8 cellular contexts compared by ENCODE assay signal in the genomic region with DNA sequence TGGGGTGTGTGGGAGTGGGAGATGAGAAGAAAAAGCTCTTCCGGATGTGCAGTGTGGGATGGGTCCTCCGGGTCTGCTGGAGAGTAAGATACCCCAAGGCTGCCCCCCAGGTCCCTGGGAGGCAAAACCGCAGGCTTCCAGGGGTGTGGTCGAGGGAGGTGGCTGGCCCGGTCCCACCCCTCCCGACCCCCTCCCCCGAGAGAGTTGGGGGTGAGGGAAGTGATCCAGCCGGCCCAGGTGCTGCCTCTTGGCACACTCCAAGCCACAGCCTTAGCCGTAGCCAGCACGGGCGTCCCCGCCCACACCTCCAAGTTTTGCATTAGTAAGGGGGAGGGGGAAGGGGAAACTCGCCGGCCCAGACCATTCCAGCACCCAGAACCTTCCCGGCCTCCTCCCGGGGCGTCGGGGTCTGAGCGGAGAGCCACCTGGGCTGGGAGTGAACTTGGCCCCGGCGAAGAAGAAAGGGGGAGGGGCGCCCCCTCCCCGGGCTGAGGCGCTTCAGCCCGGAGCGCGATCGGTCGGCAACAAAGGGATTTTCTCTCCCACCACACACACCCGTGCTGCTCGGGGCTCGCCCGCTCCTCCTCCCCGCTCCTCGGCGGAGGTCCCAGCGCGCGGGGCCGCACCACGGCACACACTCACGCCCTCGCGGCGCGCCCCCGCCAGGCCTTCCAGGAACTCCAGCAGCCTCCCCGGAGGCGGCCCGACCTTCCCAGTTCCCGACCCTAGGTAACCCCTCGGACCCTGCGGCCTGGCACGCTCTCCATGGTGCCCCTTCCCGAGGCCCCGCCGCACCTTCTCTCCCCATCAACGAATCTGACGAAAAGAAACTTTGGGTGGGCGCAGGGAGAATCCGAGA. TPM values are rescaled to one million over a fixed set of nuclear protein-coding genes. Genes with fewer than 3 reads are reported as not detected.
DNase-seq lines count a peak whose midpoint lies in the region; ATAC-seq and TF ChIP-seq lines count a peak whose summit lies in the region.

No MANE protein-coding gene starts in this region.

- no peaks in the 10 kb centered on the region for H3K9me2 ChIP-seq in PC-3 (replicated peaks; ENCODE audit: low read length)

- WGBS in esophagus muscularis mucosa: 7% methylated on average over 37 of the region's 61 CpGs
- no CpG with 5 or more reads among the region's 61 CpGs for WGBS in neuronal stem cell (ENCODE audit: extremely low coverage in 2 of 2, insufficient read length in 2 of 2, insufficient replicate concordance in 1 of 2), 2 donors

- no peaks in the 10 kb centered on the region for H3K27me3 ChIP-seq in PC-3 (ENCODE audit: low read length)
- no peaks in the 10 kb centered on the region for H3K27me3 ChIP-seq in esophagus muscularis mucosa
- peaks cover 0 to 14% (median 0%) of the 10 kb centered on the region in 3 experiments for H3K27me3 ChIP-seq in neuronal stem cell (ENCODE audit: control insufficient read depth in 3 of 3, insufficient read depth in 3 of 3, low read depth in 1 of 3, low read length in 3 of 3)

- H3K9ac ChIP-seq in PC-3 (ENCODE audit: low read length) (peak overlapping the region; percentile 56), neuronal stem cell (ENCODE audit: low read depth, low read length, poor library complexity) (no peak overlapping the region)

- peak overlapping the region; percentile 80 for H3K18ac ChIP-seq in neuronal stem cell (ENCODE audit: low read length)

- CTCF ChIA-PET in PC-3 (lab: Charles Lee): no interaction called here

- peak; percentile 44 for DNase-seq in D341Med (ENCODE audit: low spot score)
- peak; percentile 40 for DNase-seq in PC-3
- no peak for DNase-seq in esophagus muscularis mucosa (ENCODE audit: extremely low spot score)
- DNase-seq in neuronal stem cell (ENCODE audit: low spot score): no peak
- DNase-seq in epidermal melanocyte (ENCODE audit: insufficient read length, low spot score): no peak
- DNase-seq in NCI-H524 treated with DMSO at 0.1 percent for 48 hours (lab: John Stamatoyannopoulos, UW): no peak
- no peak for DNase-seq in COR-L47 (lab: John Stamatoyannopoulos, UW)

- no peaks in the 10 kb centered on the region for H3K36me3 ChIP-seq in PC-3 (ENCODE audit: low read depth, low read length)
- no peaks in the 10 kb centered on the region for H3K36me3 ChIP-seq in esophagus muscularis mucosa
- peaks cover 0 to 29% of the 10 kb centered on the region in 2 donors for H3K36me3 ChIP-seq in neuronal stem cell (replicated peaks in 1 of 2; ENCODE audit: control insufficient read depth in 2 of 2, insufficient read depth in 2 of 2, low read length in 2 of 2)

- H3K9me3 ChIP-seq in PC-3 (ENCODE audit: low read length) (no peaks in the 10 kb centered on the region), esophagus muscularis mucosa (no peaks in the 10 kb centered on the region), neuronal stem cell (replicated peaks in 1 of 2; ENCODE audit: control insufficient read depth in 2 of 2, insufficient read depth in 1 of 2, low read depth in 1 of 2, low read length in 2 of 2) (no peaks in the 10 kb centered on the region)

- H3K27ac ChIP-seq in PC-3 (ENCODE audit: low read length) (no peak overlapping the region), esophagus muscularis mucosa (replicated peaks in 1 of 4) (peak overlapping the region in 1 of 4 donors; percentile 1), neuronal stem cell (replicated peaks; ENCODE audit: low read length) (no peak overlapping the region)

- H4K8ac ChIP-seq in neuronal stem cell (ENCODE audit: low read depth, low read length): no peak overlapping the region

- H2BK12ac ChIP-seq in neuronal stem cell (ENCODE audit: low read length): no peak overlapping the region

- H3K79me2 ChIP-seq in PC-3 (ENCODE audit: low read length): peaks cover 90% of the 10 kb centered on the region

- peak overlapping the region; percentile 74 for H3K4me3 ChIP-seq in PC-3 (ENCODE audit: low read length)
- peak overlapping the region; percentile 49 to 55 (median 50) for H3K4me3 ChIP-seq in esophagus muscularis mucosa
- peak overlapping the region in 1 of 2 donors; percentile 69 for H3K4me3 ChIP-seq in neuronal stem cell (ENCODE audit: low read length in 2 of 2)

- H3K4me1 ChIP-seq in PC-3 (ENCODE audit: insufficient read depth, low read length) (peaks cover 25% of the 10 kb centered on the region), esophagus muscularis mucosa (peaks cover 24 to 75% (median 73%) of the 10 kb centered on the region in 4 donors), neuronal stem cell (ENCODE audit: control insufficient read depth in 2 of 2, insufficient read depth in 1 of 2, low read depth in 1 of 2, low read length in 2 of 2) (peaks cover 31 to 32% of the 10 kb centered on the region in 2 donors)

- H3K14ac ChIP-seq in neuronal stem cell (ENCODE audit: low read length): no peak overlapping the region

- H2AK5ac ChIP-seq in neuronal stem cell (ENCODE audit: low read depth, low read length): no peak overlapping the region

- no peaks in the 10 kb centered on the region for H3F3A ChIP-seq in PC-3 (ENCODE audit: low read length, unreplicated experiment)

- no TSS peak for BruUV-seq in PC-3 (replicated peaks; lab: Mats Ljungman, UMichigan)

- no peak overlapping the region for H2BK15ac ChIP-seq in neuronal stem cell (ENCODE audit: low read length)

- intact Hi-C loops in PC-3 (cut with micrococcal nuclease): no loop called here
- intact Hi-C loops in esophagus muscularis mucosa (cut with DNase I): no loop called here

- ATAC-seq in PC-3 (peak; percentile 32), GM19035 (IDR thresholded peaks at IDR 0.05; ENCODE audit: unreplicated experiment) (no peak)

- POLR2A ChIA-PET in PC-3 (lab: Charles Lee; ENCODE audit: unreplicated experiment): no interaction called here

- no peak for TF ChIP-seq EP300 in esophagus muscularis mucosa (IDR thresholded peaks at IDR 0.05)

- H3K4me2 ChIP-seq in PC-3 (ENCODE audit: low read length): peak overlapping the region; percentile 100
- peak overlapping the region; percentile 69 for H3K4me2 ChIP-seq in neuronal stem cell (ENCODE audit: insufficient read depth, low read length, poor library complexity, severe bottlenecking)

- H3K4ac ChIP-seq in neuronal stem cell (ENCODE audit: low read length): no peak overlapping the region

- no peak overlapping the region for H2BK120ac ChIP-seq in neuronal stem cell (ENCODE audit: low read depth, low read length)

- H2AFZ ChIP-seq in PC-3 (ENCODE audit: low read length) (peak overlapping the region; percentile 53; the same call in 1 of the 2 replicates), neuronal stem cell (ENCODE audit: low read length) (no peak overlapping the region)

- no peak overlapping the region for H4K91ac ChIP-seq in neuronal stem cell (ENCODE audit: low read depth, low read length, poor library complexity)

- H3K79me1 ChIP-seq in neuronal stem cell (ENCODE audit: low read depth, low read length): peaks cover 4% of the 10 kb centered on the region

- H2BK5ac ChIP-seq in neuronal stem cell (ENCODE audit: low read length): no peak overlapping the region

- no peak overlapping the region for H3K23ac ChIP-seq in neuronal stem cell (ENCODE audit: low read depth, low read length, poor library complexity)

- TF ChIP-seq POLR2A in esophagus muscularis mucosa (IDR thresholded peaks at IDR 0.05; ENCODE audit: low read depth): no peak

- TF ChIP-seq CTCF in PC-3 (conservative IDR thresholded peaks at IDR 0.05; ENCODE audit: low read depth, low read length) (no peak), esophagus muscularis mucosa (IDR thresholded peaks at IDR 0.05) (no peak)

- H4K20me1 ChIP-seq in PC-3 (ENCODE audit: low read length): peaks cover 13% of the 10 kb centered on the region; the same call in 1 of the 2 replicates

RNA-seq across cellular contexts. Expression of gene BCOR, which starts 14.4 kb away (rescaled TPM):
- total RNA-seq in PC-3 (2014; rRNA removed) (21.8 and 41.9 TPM in 2 replicates), esophagus muscularis mucosa (10 to 100 TPM; 19.9 to 32.5 (median 26.0) TPM)
- polyA plus RNA-seq in neuronal stem cell (2013, experiment 1 of 2): 5.4 TPM
- 5.2 TPM for polyA plus RNA-seq in neuronal stem cell (2013, experiment 2 of 2)

Comparison
In these comparisons a context has a peak if more than half of its experiments do, and no peak if none do; other contexts are left out.
1. DNase-seq: peak in D341Med (single experiment) and PC-3 (single experiment); none in esophagus muscularis mucosa (single experiment), neuronal stem cell (single experiment), epidermal melanocyte (single experiment), NCI-H524 treated with DMSO at 0.1 percent for 48 hours (single experiment) and COR-L47 (single experiment).